17 cellular contexts compared by ENCODE assay signal in genomic region chr11:77442394-77443053, GRCh38. TPM values are rescaled to one million over a fixed set of nuclear protein-coding genes. Genes with fewer than 3 reads are reported as not detected.
DNase-seq lines count a peak whose midpoint lies in the region; ATAC-seq and TF ChIP-seq lines count a peak whose summit lies in the region.
"Had no signal": no experiment of that assay in that cellular context is flagged by ENCODE, and none has a peak within 500 bp of the region (broad histone marks: within the 10 kb centered on the region; RNA-seq: fewer than 3 reads in every experiment).

No MANE protein-coding gene starts in this region.

- H3K4me3 ChIP-seq in prostate gland: no peak overlapping the region
- H3K4me3 ChIP-seq: thoracic aorta had no signal

- no peak for DNase-seq in activated naive CD8-positive, alpha-beta T cell treated with anti-CD3 and anti-CD28 coated beads, Interleukin-2, amount 10 ng/mL, durations not matched to agents 7 days and 5 days
- DNase-seq in activated naive CD8-positive, alpha-beta T cell treated with anti-CD3 and anti-CD28 coated beads, Interleukin-2, amount 50 U/mL, for 24 hours: no peak
- DNase-seq in prostate gland (ENCODE audit: low spot score) (no peak), left cardiac atrium (no peak), NCI-H82 treated with DMSO at 0.1 percent for 48 hours (lab: John Stamatoyannopoulos, UW; ENCODE audit: unreplicated experiment) (no peak), ACHN (no peak)
- DNase-seq: 8988T; activated gamma-delta T cell; CD4-positive, alpha-beta memory T cell; effector memory CD4-positive, alpha-beta T cell; foreskin keratinocyte; NCI-H1092; NCI-H226; RPMI8226 had no signal

- intact Hi-C loops in prostate gland (cut with DNase I): no loop called here
- intact Hi-C loops in left cardiac atrium (cut with DNase I): no loop called here

- in situ Hi-C loops in ACHN (cut with HindIII; ENCODE audit: low pct_ligation_motif_present, low pct_unique_long_range_greater_than_20kb, low sequenced_read_pairs): no loop called here

- no peak overlapping the region for H3K4me3 Mint-ChIP-seq in activated naive CD8-positive, alpha-beta T cell treated with anti-CD3 and anti-CD28 coated beads, Interleukin-2, amount 10 ng/mL, durations not matched to agents 7 days and 5 days
- H3K4me3 Mint-ChIP-seq in activated naive CD8-positive, alpha-beta T cell treated with anti-CD3 and anti-CD28 coated beads, Interleukin-2, amount 50 U/mL, for 24 hours: no peak overlapping the region
- H3K4me3 Mint-ChIP-seq: CD4-positive, alpha-beta memory T cell had no signal

- peaks cover 39% of the 10 kb centered on the region for H3K4me1 Mint-ChIP-seq in activated naive CD8-positive, alpha-beta T cell treated with anti-CD3 and anti-CD28 coated beads, Interleukin-2, amount 10 ng/mL, durations not matched to agents 7 days and 5 days
- H3K4me1 Mint-ChIP-seq in activated naive CD8-positive, alpha-beta T cell treated with anti-CD3 and anti-CD28 coated beads, Interleukin-2, amount 50 U/mL, for 24 hours: peaks cover 13% of the 10 kb centered on the region
- H3K4me1 Mint-ChIP-seq: CD4-positive, alpha-beta memory T cell had no signal

- no peaks in the 10 kb centered on the region for H3K9me3 ChIP-seq in prostate gland
- H3K9me3 ChIP-seq: thoracic aorta had no signal

- no peaks in the 10 kb centered on the region for H3K36me3 Mint-ChIP-seq in activated naive CD8-positive, alpha-beta T cell treated with anti-CD3 and anti-CD28 coated beads, Interleukin-2, amount 10 ng/mL, durations not matched to agents 7 days and 5 days
- no peaks in the 10 kb centered on the region for H3K36me3 Mint-ChIP-seq in activated naive CD8-positive, alpha-beta T cell treated with anti-CD3 and anti-CD28 coated beads, Interleukin-2, amount 50 U/mL, for 24 hours (ENCODE audit: low read depth)
- H3K36me3 Mint-ChIP-seq: CD4-positive, alpha-beta memory T cell had no signal

- H3K4me1 ChIP-seq in prostate gland (replicated peaks): no peaks in the 10 kb centered on the region

- ATAC-seq in activated naive CD8-positive, alpha-beta T cell treated with anti-CD3 and anti-CD28 coated beads, Interleukin-2, amount 10 ng/mL, durations not matched to agents 7 days and 5 days (ENCODE audit: low read depth): peak; percentile 20
- no peak for ATAC-seq in activated naive CD8-positive, alpha-beta T cell treated with anti-CD3 and anti-CD28 coated beads, Interleukin-2, amount 50 U/mL, for 24 hours
- ATAC-seq in GM21723 (IDR thresholded peaks at IDR 0.05; ENCODE audit: unreplicated experiment): peak; percentile 55
- ATAC-seq in HG03159 (IDR thresholded peaks at IDR 0.05; ENCODE audit: unreplicated experiment): peak; percentile 54
- ATAC-seq in left cardiac atrium: no peak
- ATAC-seq: foreskin keratinocyte had no signal

- no peak for TF ChIP-seq POLR2A in prostate gland (IDR thresholded peaks at IDR 0.05)

- WGBS in prostate gland: 80% methylated on average over 3 of the region's 3 CpGs

- TF ChIP-seq CTCF in prostate gland (IDR thresholded peaks at IDR 0.05): no peak

- no peaks in the 10 kb centered on the region for H3K27me3 ChIP-seq in prostate gland (replicated peaks; ENCODE audit: insufficient read depth)
- H3K27me3 ChIP-seq: foreskin keratinocyte had no signal

- peaks cover 4% of the 10 kb centered on the region for H3K27me3 Mint-ChIP-seq in activated naive CD8-positive, alpha-beta T cell treated with anti-CD3 and anti-CD28 coated beads, Interleukin-2, amount 10 ng/mL, durations not matched to agents 7 days and 5 days
- no peaks in the 10 kb centered on the region for H3K27me3 Mint-ChIP-seq in activated naive CD8-positive, alpha-beta T cell treated with anti-CD3 and anti-CD28 coated beads, Interleukin-2, amount 50 U/mL, for 24 hours

- H3K27ac Mint-ChIP-seq in activated naive CD8-positive, alpha-beta T cell treated with anti-CD3 and anti-CD28 coated beads, Interleukin-2, amount 10 ng/mL, durations not matched to agents 7 days and 5 days: no peak overlapping the region
- no peak overlapping the region for H3K27ac Mint-ChIP-seq in activated naive CD8-positive, alpha-beta T cell treated with anti-CD3 and anti-CD28 coated beads, Interleukin-2, amount 50 U/mL, for 24 hours
- H3K27ac Mint-ChIP-seq: CD4-positive, alpha-beta memory T cell had no signal

- no peak overlapping the region for H3K27ac ChIP-seq in prostate gland
- H3K27ac ChIP-seq: foreskin keratinocyte, thoracic aorta had no signal

- POLR2A ChIA-PET in activated naive CD8-positive, alpha-beta T cell treated with anti-CD3 and anti-CD28 coated beads, Interleukin-2, amount 10 ng/mL, durations not matched to agents 7 days and 5 days (lab: Charles Lee): no interaction called here

- H3K9me3 Mint-ChIP-seq in activated naive CD8-positive, alpha-beta T cell treated with anti-CD3 and anti-CD28 coated beads, Interleukin-2, amount 10 ng/mL, durations not matched to agents 7 days and 5 days: no peaks in the 10 kb centered on the region
- H3K9me3 Mint-ChIP-seq in activated naive CD8-positive, alpha-beta T cell treated with anti-CD3 and anti-CD28 coated beads, Interleukin-2, amount 50 U/mL, for 24 hours: no peaks in the 10 kb centered on the region
- H3K9me3 Mint-ChIP-seq: CD4-positive, alpha-beta memory T cell had no signal

- H3K36me3 ChIP-seq in prostate gland: no peaks in the 10 kb centered on the region
- H3K36me3 ChIP-seq: thoracic aorta had no signal

RNA-seq across cellular contexts. Expression of gene PAK1, which starts 31.4 kb away (rescaled TPM):
- total RNA-seq in activated naive CD8-positive, alpha-beta T cell treated with anti-CD3 and anti-CD28 coated beads, Interleukin-2, amount 10 ng/mL, durations not matched to agents 7 days and 5 days: 10 to 100 TPM; 77.2 to 83.6 TPM
- total RNA-seq in prostate gland: 10 to 100 TPM; 39.6 to 61.7 TPM
- 10 to 100 TPM; 17.1 to 20.3 TPM for total RNA-seq in left cardiac atrium

Comparison
In these comparisons a context has a peak if more than half of its experiments do, and no peak if none do; other contexts are left out.
1. ATAC-seq: peak in activated naive CD8-positive, alpha-beta T cell treated with anti-CD3 and anti-CD28 coated beads, Interleukin-2, amount 10 ng/mL, durations not matched to agents 7 days and 5 days (single experiment), GM21723 (single experiment) and HG03159 (single experiment); none in activated naive CD8-positive, alpha-beta T cell treated with anti-CD3 and anti-CD28 coated beads, Interleukin-2, amount 50 U/mL, for 24 hours (single experiment) and left cardiac atrium (0 of 2).